Comparison of ENCODE assay signal across 8 cellular contexts in the genomic region with DNA sequence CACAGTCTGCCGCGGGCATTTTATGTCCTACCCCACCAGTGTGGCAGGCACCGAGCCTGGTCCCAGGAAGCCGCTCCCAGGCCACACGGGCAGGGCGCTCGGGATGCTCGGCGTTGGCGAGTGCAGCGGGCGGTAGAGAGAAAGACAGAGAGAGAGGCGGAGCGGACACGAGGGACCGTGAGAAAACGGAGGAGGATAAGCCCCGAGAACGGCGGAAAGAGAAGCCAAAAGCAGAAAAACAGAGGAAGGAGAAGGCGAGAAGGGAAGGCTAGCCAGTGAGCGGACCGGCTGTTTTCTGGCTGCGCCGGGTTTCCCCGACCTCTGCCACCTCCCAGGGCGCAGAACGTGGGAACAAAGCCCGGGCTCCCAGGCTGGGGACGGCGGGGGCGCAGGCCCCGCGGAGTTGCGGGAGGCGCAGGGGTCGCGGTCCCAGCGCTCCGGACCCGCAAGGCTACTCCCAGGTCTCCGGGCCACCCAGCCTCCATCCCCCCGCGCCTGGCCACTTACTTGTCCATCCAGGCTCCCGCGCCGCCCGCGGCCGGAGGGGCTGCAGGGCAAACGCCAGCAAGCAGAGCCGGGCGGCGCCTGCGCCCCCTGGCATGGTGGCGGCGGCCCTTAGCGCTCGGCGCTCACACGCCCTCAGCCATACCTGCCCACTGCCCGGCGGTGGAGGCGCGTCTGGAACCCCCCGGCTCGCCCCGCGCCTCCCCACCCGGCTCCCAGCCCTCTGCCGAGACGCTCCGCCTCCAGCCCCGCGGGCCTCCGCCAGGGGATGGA. TPM values are rescaled to one million over a fixed set of nuclear protein-coding genes. Genes with fewer than 3 reads are reported as not detected.
A peak's percentile ranks its signal among the peaks of the same experiment; 100 is the strongest.
DNase-seq lines count a peak whose midpoint lies in the region; ATAC-seq and TF ChIP-seq lines count a peak whose summit lies in the region.

A gene with protein sequence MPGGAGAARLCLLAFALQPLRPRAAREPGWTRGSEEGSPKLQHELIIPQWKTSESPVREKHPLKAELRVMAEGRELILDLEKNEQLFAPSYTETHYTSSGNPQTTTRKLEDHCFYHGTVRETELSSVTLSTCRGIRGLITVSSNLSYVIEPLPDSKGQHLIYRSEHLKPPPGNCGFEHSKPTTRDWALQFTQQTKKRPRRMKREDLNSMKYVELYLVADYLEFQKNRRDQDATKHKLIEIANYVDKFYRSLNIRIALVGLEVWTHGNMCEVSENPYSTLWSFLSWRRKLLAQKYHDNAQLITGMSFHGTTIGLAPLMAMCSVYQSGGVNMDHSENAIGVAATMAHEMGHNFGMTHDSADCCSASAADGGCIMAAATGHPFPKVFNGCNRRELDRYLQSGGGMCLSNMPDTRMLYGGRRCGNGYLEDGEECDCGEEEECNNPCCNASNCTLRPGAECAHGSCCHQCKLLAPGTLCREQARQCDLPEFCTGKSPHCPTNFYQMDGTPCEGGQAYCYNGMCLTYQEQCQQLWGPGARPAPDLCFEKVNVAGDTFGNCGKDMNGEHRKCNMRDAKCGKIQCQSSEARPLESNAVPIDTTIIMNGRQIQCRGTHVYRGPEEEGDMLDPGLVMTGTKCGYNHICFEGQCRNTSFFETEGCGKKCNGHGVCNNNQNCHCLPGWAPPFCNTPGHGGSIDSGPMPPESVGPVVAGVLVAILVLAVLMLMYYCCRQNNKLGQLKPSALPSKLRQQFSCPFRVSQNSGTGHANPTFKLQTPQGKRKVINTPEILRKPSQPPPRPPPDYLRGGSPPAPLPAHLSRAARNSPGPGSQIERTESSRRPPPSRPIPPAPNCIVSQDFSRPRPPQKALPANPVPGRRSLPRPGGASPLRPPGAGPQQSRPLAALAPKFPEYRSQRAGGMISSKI (minus strand): TSS at position 680 of the 777 bp plus-strand sequence. CDS start 79 bp downstream, at position 601.

- H3K4me3 ChIP-seq in RWPE2 (ENCODE audit: severe bottlenecking) (peak within 1 kb of the TSS; percentile 83), cardiac muscle cell (peak within 1 kb of the TSS; percentile 76)

- H3K4me1 Mint-ChIP-seq in activated naive CD8-positive, alpha-beta T cell (ENCODE audit: low read depth): peaks cover 30% of the 10 kb centered on the region

- H3K4me1 ChIP-seq in RWPE2 (ENCODE audit: insufficient read depth, poor library complexity, severe bottlenecking) (peaks cover 4% of the 10 kb centered on the region), cardiac muscle cell (ENCODE audit: low read depth) (peaks cover 3% of the 10 kb centered on the region)

- H3K27me3 ChIP-seq in RWPE2 (ENCODE audit: insufficient read depth, poor library complexity, severe bottlenecking): no peaks in the 10 kb centered on the region
- H3K27me3 ChIP-seq in cardiac muscle cell: no peaks in the 10 kb centered on the region

- H3K27ac ChIP-seq in RWPE2 (ENCODE audit: poor library complexity, severe bottlenecking) (peak within 1 kb of the TSS; percentile 23), cardiac muscle cell (no peak within 1 kb of the TSS)

- DNase-seq in Daoy (ENCODE audit: low read depth) (peak; percentile 84), RWPE2 (ENCODE audit: low spot score) (peak; percentile 75), cardiac muscle cell (ENCODE audit: low read depth in 1 of 2, low spot score in 1 of 2) (peak; percentile 73 to 75), posterior cingulate gyrus (peak in 7 of 10 donors; percentile 39 to 90 (median 51)), Kasumi-1 (lab: John Stamatoyannopoulos, UW) (no peak), medulla oblongata (ENCODE audit: extremely low spot score) (no peak)

- no peak for TF ChIP-seq CTCF in RWPE2 (IDR thresholded peaks at IDR 0.05; ENCODE audit: poor library complexity, severe bottlenecking)
- TF ChIP-seq CTCF in cardiac muscle cell (IDR thresholded peaks at IDR 0.05; ENCODE audit: low read depth, low read length): no peak

- peak within 1 kb of the TSS; percentile 74 for H3K27ac Mint-ChIP-seq in activated naive CD8-positive, alpha-beta T cell

- H3K36me3 ChIP-seq in RWPE2 (ENCODE audit: low read depth) (no peaks in the 10 kb centered on the region), cardiac muscle cell (no peaks in the 10 kb centered on the region)

- H3K27me3 Mint-ChIP-seq in activated naive CD8-positive, alpha-beta T cell: peaks cover 9% of the 10 kb centered on the region

- H3K9me3 ChIP-seq in RWPE2 (ENCODE audit: severe bottlenecking): no peaks in the 10 kb centered on the region
- H3K9me3 ChIP-seq in cardiac muscle cell (ENCODE audit: low read depth): no peaks in the 10 kb centered on the region

- intact Hi-C loops in posterior cingulate gyrus (cut with DNase I): loop anchor here (10.0 kb wide), 1 partner anchor 140 kb away; no protein-coding TSS in a partner anchor

- no peaks in the 10 kb centered on the region for H3K36me3 Mint-ChIP-seq in activated naive CD8-positive, alpha-beta T cell

- H3K9me3 Mint-ChIP-seq in activated naive CD8-positive, alpha-beta T cell (ENCODE audit: low read depth): no peaks in the 10 kb centered on the region

- H3K4me3 Mint-ChIP-seq in activated naive CD8-positive, alpha-beta T cell: peak within 1 kb of the TSS; percentile 93

- ATAC-seq in HG02642 (IDR thresholded peaks at IDR 0.05; ENCODE audit: poor library complexity, unreplicated experiment) (peak; percentile 58), RWPE2 (ENCODE audit: low read depth) (peak; percentile 77)

RNA-seq across cellular contexts. Expression of the gene that starts here (rescaled TPM):
- 28.9 and 30.8 TPM in 2 replicates for total RNA-seq in Daoy (2014; rRNA removed; shearing (Covaris generic))
- total RNA-seq in cardiac muscle cell: 8.8 and 11.5 TPM in 2 replicates
- 6.5 and 7.2 TPM in 2 replicates for polyA plus RNA-seq in cardiac muscle cell

Comparison
In these comparisons a context has a peak if more than half of its experiments do, and no peak if none do; other contexts are left out.
1. DNase-seq: peak in Daoy (single experiment), RWPE2 (single experiment), cardiac muscle cell (2 of 2) and posterior cingulate gyrus (7 of 10); none in Kasumi-1 (0 of 2) and medulla oblongata (single experiment).